ENCODE assay signal across 1 cellular context in genomic region chr6:131631625-131632284, GRCh38.
A peak's percentile ranks its signal among the peaks of the same experiment; 100 is the strongest.
TF ChIP-seq lines count a peak whose summit lies in the region.

No MANE protein-coding gene starts in this region.

TF ChIP-seq in HepG2, 621 proteins besides CTCF, POLR2A, EP300 and RAD21 (continued from another document):
- TF ChIP-seq TFAP4 (IDR thresholded peaks at IDR 0.05; ENCODE audit: borderline replicate concordance, low read depth) = no peak
- no peak for TF ChIP-seq TGIF2 (CRISPR knock-in tag; IDR thresholded peaks at IDR 0.05)
- TF ChIP-seq ZNF414 (CRISPR knock-in tag; IDR thresholded peaks at IDR 0.05) = no peak
- no peak for TF ChIP-seq HOXA7 (CRISPR knock-in tag; IDR thresholded peaks at IDR 0.05)
- no peak for TF ChIP-seq ZNF589 (CRISPR knock-in tag; conservative IDR thresholded peaks at IDR 0.05)
- TF ChIP-seq FOXJ3 (CRISPR knock-in tag; IDR thresholded peaks at IDR 0.05; ENCODE audit: borderline replicate concordance) = peak; percentile 55; the same call in 1 of the 2 replicates
- TF ChIP-seq ARID3A (IDR thresholded peaks at IDR 0.05; ENCODE audit: low read depth, low read length) = no peak
- TF ChIP-seq HOXD1 (CRISPR knock-in tag; IDR thresholded peaks at IDR 0.05) = no peak
- TF ChIP-seq ZNF781 (CRISPR knock-in tag; IDR thresholded peaks at IDR 0.05; ENCODE audit: borderline replicate concordance, not compliant biosample characterization) = peak; percentile 3
- no peak for TF ChIP-seq ZNF788 (CRISPR knock-in tag; IDR thresholded peaks at IDR 0.05; ENCODE audit: borderline replicate concordance)
- TF ChIP-seq TEAD2 (CRISPR knock-in tag; IDR thresholded peaks at IDR 0.05) = no peak
- TF ChIP-seq TBL1XR1 (IDR thresholded peaks at IDR 0.05; ENCODE audit: borderline replicate concordance, low read length, partially characterized antibody) = no peak
- TF ChIP-seq BATF2 (CRISPR knock-in tag; IDR thresholded peaks at IDR 0.05) = no peak
- no peak for TF ChIP-seq ETV6 (CRISPR knock-in tag; conservative IDR thresholded peaks at IDR 0.05)
- no peak for TF ChIP-seq GZF1 (CRISPR knock-in tag; IDR thresholded peaks at IDR 0.05)
- no peak for TF ChIP-seq ZNF724P (CRISPR knock-in tag; IDR thresholded peaks at IDR 0.05; ENCODE audit: borderline replicate concordance)
- no peak for TF ChIP-seq ZNF232 (CRISPR knock-in tag; IDR thresholded peaks at IDR 0.05; ENCODE audit: borderline replicate concordance)
- no peak for TF ChIP-seq TEF (CRISPR knock-in tag; IDR thresholded peaks at IDR 0.05)
- TF ChIP-seq SRF (IDR thresholded peaks at IDR 0.05; ENCODE audit: low read depth, low read length) = no peak
- TF ChIP-seq ZNF546 (CRISPR knock-in tag; conservative IDR thresholded peaks at IDR 0.05) = 0 out of 2 replicates have a peak, but pooled peaks have one; percentile 36
- 0 out of 2 replicates have a peak, but pooled peaks have one; percentile 11 for TF ChIP-seq SMAD3 (CRISPR knock-in tag; IDR thresholded peaks at IDR 0.05)
- no peak for TF ChIP-seq ZNF337 (CRISPR knock-in tag; IDR thresholded peaks at IDR 0.05; ENCODE audit: borderline replicate concordance, low read depth)
- TF ChIP-seq BCL6 (CRISPR knock-in tag; IDR thresholded peaks at IDR 0.05) = peak; percentile 47
- peak; percentile 26; the same call in 1 of the 2 replicates for TF ChIP-seq PITX1 (CRISPR knock-in tag; IDR thresholded peaks at IDR 0.05)
- no peak for TF ChIP-seq SNAPC2 (CRISPR knock-in tag; IDR thresholded peaks at IDR 0.05)
- TF ChIP-seq KDM1A (CRISPR knock-in tag; IDR thresholded peaks at IDR 0.05) = no peak
- TF ChIP-seq SRSF9 (IDR thresholded peaks at IDR 0.05; ENCODE audit: borderline replicate concordance, insufficient read depth, low read depth, low read length, poor library complexity, severe bottlenecking) = no peak
- TF ChIP-seq CHCHD3 (CRISPR knock-in tag; IDR thresholded peaks at IDR 0.05) = no peak
- TF ChIP-seq SCMH1 (CRISPR knock-in tag; IDR thresholded peaks at IDR 0.05; ENCODE audit: borderline replicate concordance) = no peak
- no peak for TF ChIP-seq ZNF777 (CRISPR knock-in tag; IDR thresholded peaks at IDR 0.05)
- no peak for TF ChIP-seq MED13 (CRISPR knock-in tag; IDR thresholded peaks at IDR 0.05)
- TF ChIP-seq ZNF562 (CRISPR knock-in tag; IDR thresholded peaks at IDR 0.05; ENCODE audit: borderline replicate concordance) = no peak
- TF ChIP-seq ZKSCAN5 (CRISPR knock-in tag; IDR thresholded peaks at IDR 0.05) = no peak
- no peak for TF ChIP-seq PCBP1 (IDR thresholded peaks at IDR 0.05; ENCODE audit: borderline replicate concordance, low read depth, low read length)
TF ChIP-seq in HepG2: peak in this region for 50.
